8 cellular contexts compared by ENCODE assay signal in genomic region chr6:163460307-163460782, GRCh38. TPM values are rescaled to one million over a fixed set of nuclear protein-coding genes. Genes with fewer than 3 reads are reported as not detected.
DNase-seq lines count a peak whose midpoint lies in the region; ATAC-seq, FAIRE-seq and TF ChIP-seq lines count a peak whose summit lies in the region.

No MANE protein-coding gene starts in this region.

- no peaks in the 10 kb centered on the region for H3K27me3 Mint-ChIP-seq in neural crest cell (ENCODE audit: low read depth)

- no peaks in the 10 kb centered on the region for H3K9me3 Mint-ChIP-seq in neural crest cell

- peak; percentile 90 for ATAC-seq in GM18511 (IDR thresholded peaks at IDR 0.05; ENCODE audit: unreplicated experiment)

- DNase-seq in H54 (ENCODE audit: insufficient read length, low spot score) (peak; percentile 0), NCI-H2029 (lab: John Stamatoyannopoulos, UW) (peak; percentile 60), dermis microvascular lymphatic vessel endothelial cell (ENCODE audit: low read depth in 2 of 2) (peak; percentile 48 to 53), neural crest cell (ENCODE audit: low read depth, low spot score) (no peak), NCI-H1694 treated with DMSO at 0.1 percent for 48 hours (lab: John Stamatoyannopoulos, UW) (no peak), frontal cortex (ENCODE audit: low spot score in 2 of 2) (no peak), DMS 273 (lab: John Stamatoyannopoulos, UW; ENCODE audit: unreplicated experiment) (no peak)

- H3K36me3 Mint-ChIP-seq in neural crest cell (ENCODE audit: low read depth), result peaks cover 26% of the 10 kb centered on the region

- FAIRE-seq in H54 (lab: Jason Lieb, UNC) (no peak), frontal cortex (lab: Jason Lieb, UNC) (no peak)

- H3K4me3 Mint-ChIP-seq in neural crest cell, result peak overlapping the region; percentile 12

- peaks cover 75% of the 10 kb centered on the region for H3K4me1 Mint-ChIP-seq in neural crest cell

- H3K27ac Mint-ChIP-seq in neural crest cell (ENCODE audit: unreplicated experiment), result peak overlapping the region; percentile 38

- TF ChIP-seq POLR2A in H54 (IDR thresholded peaks at IDR 0.05; ENCODE audit: low read depth, low read length), result no peak

- TF ChIP-seq CTCF in neural crest cell (conservative IDR thresholded peaks at IDR 0.05), result no peak

RNA-seq across cellular contexts. Expression of gene QKI, which starts 45.8 kb away (rescaled TPM):
- total RNA-seq in dermis microvascular lymphatic vessel endothelial cell (156 and 218 TPM in 2 replicates), neural crest cell (260 and 267 TPM in 2 replicates), frontal cortex (218 TPM)

Comparison
In these comparisons a context has a peak if more than half of its experiments do, and no peak if none do; other contexts are left out.
1. DNase-seq: peak in H54 (single experiment), NCI-H2029 (single experiment) and dermis microvascular lymphatic vessel endothelial cell (2 of 2); none in neural crest cell (single experiment), NCI-H1694 treated with DMSO at 0.1 percent for 48 hours (single experiment), frontal cortex (0 of 2) and DMS 273 (single experiment).